ENCODE assay signal across 12 cellular contexts in genomic region chr20:31694842-31695593, GRCh38. TPM values are rescaled to one million over a fixed set of nuclear protein-coding genes. Genes with fewer than 3 reads are reported as not detected.
DNase-seq lines count a peak whose midpoint lies in the region; ATAC-seq and TF ChIP-seq lines count a peak whose summit lies in the region.
"Had no signal": no experiment of that assay in that cellular context is flagged by ENCODE, and none has a peak within 500 bp of the region (broad histone marks: within the 10 kb centered on the region; RNA-seq: fewer than 3 reads in every experiment).

No MANE protein-coding gene starts in this region.

- peak overlapping the region; percentile 55 for H3K9ac ChIP-seq in mesenchymal stem cell (ENCODE audit: low read length)

- H3K4me3 ChIP-seq in heart left ventricle (no peak overlapping the region), mesenchymal stem cell (ENCODE audit: insufficient read depth in 1 of 2, low read depth in 1 of 2, low read length in 2 of 2) (no peak overlapping the region), testis (no peak overlapping the region)

- H3K4me1 ChIP-seq in heart left ventricle, result peaks cover 23 to 95% (median 66%) of the 10 kb centered on the region in 12 donors
- peaks cover 43% of the 10 kb centered on the region for H3K4me1 ChIP-seq in mesenchymal stem cell (ENCODE audit: control insufficient read depth, insufficient read depth, low read depth, low read length)
- H3K4me1 ChIP-seq in testis, result peaks cover 29% of the 10 kb centered on the region

- no peak overlapping the region for H2BK120ac ChIP-seq in mesenchymal stem cell (ENCODE audit: low read depth, low read length)

- H2BK5ac ChIP-seq in mesenchymal stem cell (ENCODE audit: low read depth, low read length, poor library complexity, severe bottlenecking), result peak overlapping the region; percentile 60

- intact Hi-C loops in heart left ventricle (cut with DNase I), result no loop called here
- intact Hi-C loops in left ventricle myocardium superior (cut with micrococcal nuclease), result no loop called here
- intact Hi-C loops in testis (cut with DNase I; ENCODE audit: low total_unique reads), result no loop called here

- H2BK12ac ChIP-seq in mesenchymal stem cell (ENCODE audit: low read length in 2 of 2), result peak overlapping the region; percentile 73 to 93

- WGBS in heart left ventricle, 4 donors, result 80 to 86% (median 83%) methylated on average over 5 of the region's 5 CpGs
- 81 to 93% (median 93%) methylated on average over 5 of the region's 5 CpGs for WGBS in adipose tissue, 3 donors
- WGBS in mesenchymal stem cell, result 96% methylated on average over 5 of the region's 5 CpGs
- 81 to 94% methylated on average over 5 of the region's 5 CpGs for WGBS in testis, 2 donors

- peak overlapping the region; percentile 97 for H4K91ac ChIP-seq in mesenchymal stem cell (ENCODE audit: low read length)

- peak overlapping the region; percentile 45 to 77 for H3K4ac ChIP-seq in mesenchymal stem cell (ENCODE audit: low read depth in 1 of 2, low read length in 2 of 2)

- DNase-seq in heart left ventricle, result no peak
- no peak for DNase-seq in left ventricle myocardium superior
- DNase-seq in mesenchymal stem cell, result no peak
- DNase-seq in type B pancreatic cell (ENCODE audit: extremely low spot score, unreplicated experiment), result no peak
- DNase-seq in testis, result no peak
- no peak for DNase-seq in NCI-H2196 treated with DMSO at 0.1 percent for 48 hours (lab: John Stamatoyannopoulos, UW; ENCODE audit: unreplicated experiment)
- DNase-seq: amygdala, foreskin melanocyte had no signal

- TF ChIP-seq POLR2A in heart left ventricle (IDR thresholded peaks at IDR 0.05), result no peak
- no peak for TF ChIP-seq POLR2A in testis (IDR thresholded peaks at IDR 0.05)

- no peaks in the 10 kb centered on the region for H3K27me3 ChIP-seq in heart left ventricle
- H3K27me3 ChIP-seq in mesenchymal stem cell (ENCODE audit: control insufficient read depth in 1 of 2, insufficient read depth in 1 of 2, low read length in 2 of 2), result no peaks in the 10 kb centered on the region
- no peaks in the 10 kb centered on the region for H3K27me3 ChIP-seq in testis

- H3K36me3 Mint-ChIP-seq in type B pancreatic cell, result peaks cover 41% of the 10 kb centered on the region

- peak overlapping the region; percentile 80 for H2AK5ac ChIP-seq in mesenchymal stem cell (ENCODE audit: low read length, severe bottlenecking)

- peaks cover 38% of the 10 kb centered on the region for H3K4me1 Mint-ChIP-seq in type B pancreatic cell (ENCODE audit: unreplicated experiment)

- H3K4me2 ChIP-seq in mesenchymal stem cell (ENCODE audit: low read length, poor library complexity, severe bottlenecking), result no peak overlapping the region

- H2BK15ac ChIP-seq in mesenchymal stem cell (ENCODE audit: low read depth, poor library complexity, severe bottlenecking), result peak overlapping the region; percentile 15

- H3K9me3 ChIP-seq in heart left ventricle, result no peaks in the 10 kb centered on the region
- no peaks in the 10 kb centered on the region for H3K9me3 ChIP-seq in mesenchymal stem cell (ENCODE audit: control insufficient read depth, low read length)
- H3K9me3 ChIP-seq in testis, result no peaks in the 10 kb centered on the region

- H3K27ac Mint-ChIP-seq in type B pancreatic cell, result peak overlapping the region; percentile 57

- ATAC-seq in heart left ventricle (no peak), left ventricle myocardium superior (no peak), HG02981 (IDR thresholded peaks at IDR 0.05; ENCODE audit: unreplicated experiment) (no peak)

- H3K79me1 ChIP-seq in mesenchymal stem cell (replicated peaks; ENCODE audit: low read length, poor library complexity, severe bottlenecking), result no peaks in the 10 kb centered on the region

- no peak overlapping the region for H2AFZ ChIP-seq in mesenchymal stem cell (ENCODE audit: low read depth, low read length)

- H3K27me3 Mint-ChIP-seq in type B pancreatic cell, result no peaks in the 10 kb centered on the region

- H3K18ac ChIP-seq in mesenchymal stem cell (ENCODE audit: low read depth in 1 of 2, low read length in 2 of 2), result peak overlapping the region; percentile 44 to 82

- TF ChIP-seq CTCF in heart left ventricle (IDR thresholded peaks at IDR 0.05), result no peak
- no peak for TF ChIP-seq CTCF in type B pancreatic cell (conservative IDR thresholded peaks at IDR 0.05)
- TF ChIP-seq CTCF in testis (IDR thresholded peaks at IDR 0.05), result no peak

- H3K36me3 ChIP-seq in heart left ventricle, result peaks cover 0 to 38% (median 17%) of the 10 kb centered on the region in 9 donors
- peaks cover 40 to 75% of the 10 kb centered on the region in 2 experiments for H3K36me3 ChIP-seq in mesenchymal stem cell (ENCODE audit: control insufficient read depth in 1 of 2, insufficient read depth in 2 of 2, low read depth in 1 of 2, low read length in 2 of 2)
- no peaks in the 10 kb centered on the region for H3K36me3 ChIP-seq in testis (ENCODE audit: low read depth, missing control alignments)

- H3K23ac ChIP-seq in mesenchymal stem cell (ENCODE audit: low read length in 2 of 2), result no peak overlapping the region

- H3K4me3 Mint-ChIP-seq in type B pancreatic cell, result peak overlapping the region; percentile 6

- no peaks in the 10 kb centered on the region for H3K9me3 Mint-ChIP-seq in type B pancreatic cell

- H3K27ac ChIP-seq in heart left ventricle, result peak overlapping the region in 10 of 12 donors; percentile 3 to 80 (median 42)
- H3K27ac ChIP-seq in adipose tissue (ENCODE audit: low read depth, low read length), result peak overlapping the region; percentile 58
- H3K27ac ChIP-seq in mesenchymal stem cell (ENCODE audit: low read length, poor library complexity, severe bottlenecking), result peak overlapping the region; percentile 77
- H3K27ac ChIP-seq in testis, result peak overlapping the region in 1 of 2 donors; percentile 34

- H3K14ac ChIP-seq in mesenchymal stem cell (ENCODE audit: low read length in 2 of 2), result peak overlapping the region in 1 of 2 experiments; percentile 30

- peak overlapping the region; percentile 95 for H4K8ac ChIP-seq in mesenchymal stem cell (ENCODE audit: low read length)

RNA-seq across cellular contexts. Expression of gene BCL2L1, which starts 27.6 kb away (rescaled TPM):
- total RNA-seq in heart left ventricle (100 to 1,000 TPM in 1 of 9 donors, 10 to 100 TPM in 8; 32.2 to 176 (median 62.6) TPM), left ventricle myocardium superior (54.8 TPM), type B pancreatic cell (ENCODE audit: low replicate concordance) (142 and 243 TPM in 2 replicates), testis (10 to 100 TPM; 83.0 to 84.7 TPM)
- polyA plus RNA-seq in heart left ventricle (100 to 1,000 TPM in 1 of 2 donors, 10 to 100 TPM in 1; 43.1 to 217 TPM), adipose tissue (10 to 100 TPM; 30.8 to 64.4 (median 63.7) TPM), testis (ENCODE audit: insufficient read depth, low read depth, low replicate concordance) (122 TPM)
- 116 TPM for polyA plus RNA-seq in mesenchymal stem cell (2013, experiment 1 of 2)
- 114 TPM for polyA plus RNA-seq in mesenchymal stem cell (2013, experiment 2 of 2)

RNA-seq across cellular contexts. Expression of gene TPX2, which starts 44.1 kb away (rescaled TPM):
- 10 to 100 TPM in 1 of 9 donors, 1 to 10 TPM in 3, under 1 TPM in 5; 0.38 to 15.2 (median 0.77) TPM for total RNA-seq in heart left ventricle
- polyA plus RNA-seq in heart left ventricle, result under 1 TPM; 0.04 to 0.97 TPM
- total RNA-seq in left ventricle myocardium superior, result 0.72 TPM
- polyA plus RNA-seq in adipose tissue, result under 1 TPM; 0.33 to 0.90 (median 0.56) TPM
- 20.9 TPM for polyA plus RNA-seq in mesenchymal stem cell (2013, experiment 1 of 2)
- polyA plus RNA-seq in mesenchymal stem cell (2013, experiment 2 of 2), result 21.1 TPM
- 45.0 and 130 TPM in 2 replicates for total RNA-seq in type B pancreatic cell (ENCODE audit: low replicate concordance)
- 10 to 100 TPM; 39.7 to 52.5 TPM for total RNA-seq in testis
- 74.6 TPM for polyA plus RNA-seq in testis (ENCODE audit: insufficient read depth, low read depth, low replicate concordance)

RNA-seq across cellular contexts. Expression of gene COX4I2, which starts 57.3 kb away (rescaled TPM):
- total RNA-seq in heart left ventricle (10 to 100 TPM in 5 of 9 donors, 1 to 10 TPM in 4; 5.7 to 29.4 (median 10.6) TPM), left ventricle myocardium superior (10.1 TPM), type B pancreatic cell (ENCODE audit: low replicate concordance) (not detected in 2 replicates), testis (1 to 10 TPM; 6.0 to 6.1 TPM)
- polyA plus RNA-seq in heart left ventricle (10 to 100 TPM; 13.6 to 42.8 TPM), adipose tissue (10 to 100 TPM in 1 of 3 donors, 1 to 10 TPM in 2; 2.6 to 36.0 (median 9.3) TPM), testis (ENCODE audit: insufficient read depth, low read depth, low replicate concordance) (2.2 TPM)
- not detected for polyA plus RNA-seq in mesenchymal stem cell (2013, experiment 1 of 2)
- not detected for polyA plus RNA-seq in mesenchymal stem cell (2013, experiment 2 of 2)
- total RNA-seq: T-helper 1 cell treated with Interleukin-12 subunit alpha and Interleukin-12 subunit beta and Interleukin-4 antibody, amounts not matched to agents 30 ng/mL and 1 ng/mL, for 36 hours had no signal
- polyA plus RNA-seq: neural cell had no signal
